In genomic region chr3:141393151-141394076, GRCh38 we compare ENCODE assay signal across 11 cellular contexts. TPM values are rescaled to one million over a fixed set of nuclear protein-coding genes. Genes with fewer than 3 reads are reported as not detected.
DNase-seq lines count a peak whose midpoint lies in the region; ATAC-seq and TF ChIP-seq lines count a peak whose summit lies in the region.
"Had no signal": no experiment of that assay in that cellular context is flagged by ENCODE, and none has a peak within 500 bp of the region (broad histone marks: within the 10 kb centered on the region; RNA-seq: fewer than 3 reads in every experiment).

No MANE protein-coding gene starts in this region.

- no peak for ATAC-seq in GM18517 (IDR thresholded peaks at IDR 0.05; ENCODE audit: unreplicated experiment)
- ATAC-seq: activated CD8-positive, alpha-beta T cell treated with anti-CD3 and anti-CD28 coated beads for 36 hours; mucosa of descending colon had no signal

- peaks cover 16% of the 10 kb centered on the region for H3K4me1 ChIP-seq in ovary (ENCODE audit: insufficient read depth)
- no peaks in the 10 kb centered on the region for H3K4me1 ChIP-seq in CD8-positive, alpha-beta memory T cell (ENCODE audit: insufficient read depth, low read length)

- TF ChIP-seq POLR2A in ovary (IDR thresholded peaks at IDR 0.05): no peak

- CTCF ChIA-PET in CD8-positive, alpha-beta memory T cell (lab: Charles Lee): no interaction called here

- H3K27me3 ChIP-seq in ovary: no peaks in the 10 kb centered on the region
- no peaks in the 10 kb centered on the region for H3K27me3 ChIP-seq in CD8-positive, alpha-beta memory T cell (ENCODE audit: insufficient read depth, low read length, poor library complexity, severe bottlenecking)

- TF ChIP-seq EP300 in ovary (IDR thresholded peaks at IDR 0.05): no peak

- H3K36me3 Mint-ChIP-seq in CD8-positive, alpha-beta memory T cell: peaks cover 1 to 17% (median 3%) of the 10 kb centered on the region in 3 donors

- no peak for TF ChIP-seq CTCF in ovary (IDR thresholded peaks at IDR 0.05)

- in situ Hi-C loops in Caki2 (cut with HindIII; ENCODE audit: low pct_unique_long_range_greater_than_20kb, low sequenced_read_pairs): no loop called here

- H3K9me3 Mint-ChIP-seq in CD8-positive, alpha-beta memory T cell: peaks cover 0 to 13% (median 5%) of the 10 kb centered on the region in 5 donors

- H3K27ac ChIP-seq in ovary: peak overlapping the region in 1 of 2 donors; percentile 73
- no peak overlapping the region for H3K27ac ChIP-seq in CD8-positive, alpha-beta memory T cell (ENCODE audit: low read depth, low read length)

- peaks cover 0 to 4% of the 10 kb centered on the region in 2 donors for H3K27me3 Mint-ChIP-seq in CD8-positive, alpha-beta memory T cell
- H3K27me3 Mint-ChIP-seq: activated CD8-positive, alpha-beta T cell treated with anti-CD3 and anti-CD28 coated beads for 36 hours had no signal

- H3K4me3 Mint-ChIP-seq in CD8-positive, alpha-beta memory T cell: no peak overlapping the region
- H3K4me3 Mint-ChIP-seq: activated CD8-positive, alpha-beta T cell treated with anti-CD3 and anti-CD28 coated beads for 36 hours had no signal

- H3K9me3 ChIP-seq in ovary: no peaks in the 10 kb centered on the region
- no peaks in the 10 kb centered on the region for H3K9me3 ChIP-seq in CD8-positive, alpha-beta memory T cell (ENCODE audit: low read length)

- 73 to 74% (median 74%) methylated on average over 13 of the region's 13 CpGs for WGBS in ovary, 3 donors

- no peak overlapping the region for H3K27ac Mint-ChIP-seq in CD8-positive, alpha-beta memory T cell
- H3K27ac Mint-ChIP-seq: activated CD8-positive, alpha-beta T cell treated with anti-CD3 and anti-CD28 coated beads for 36 hours had no signal

- H3K36me3 ChIP-seq in ovary: no peaks in the 10 kb centered on the region
- no peaks in the 10 kb centered on the region for H3K36me3 ChIP-seq in CD8-positive, alpha-beta memory T cell (ENCODE audit: insufficient read depth, low read length)

- intact Hi-C loops in ovary (cut with DNase I): no loop called here

- DNase-seq in Caki2 (ENCODE audit: low read depth) (peak; percentile 14), NCI-H526 (lab: John Stamatoyannopoulos, UW) (peak; percentile 39 to 65), epidermal melanocyte (ENCODE audit: insufficient read length, low spot score) (peak; percentile 51), ovary (peak; percentile 67 to 79 (median 69)), NAMALWA (ENCODE audit: low spot score) (no peak), NCI-H226 (no peak)
- no peak for DNase-seq in CD8-positive, alpha-beta memory T cell
- DNase-seq: activated CD8-positive, alpha-beta T cell treated with anti-CD3 and anti-CD28 coated beads for 36 hours; DMS79 treated with DMSO at 0.1 percent for 48 hours; mucosa of descending colon had no signal

- peaks cover 13 to 22% (median 19%) of the 10 kb centered on the region in 3 donors for H3K4me1 Mint-ChIP-seq in CD8-positive, alpha-beta memory T cell

- POLR2A ChIA-PET in CD8-positive, alpha-beta memory T cell (lab: Charles Lee): interaction anchor here (0.6 kb wide), 2 partner anchors 29 to 472 kb away, joined by 4 to 6 read pairs; no protein-coding TSS in a partner anchor

- H3K4me3 ChIP-seq in ovary: no peak overlapping the region
- no peak overlapping the region for H3K4me3 ChIP-seq in CD8-positive, alpha-beta memory T cell (ENCODE audit: low read length)
- H3K4me3 ChIP-seq: mucosa of descending colon had no signal

RNA-seq across cellular contexts. Expression of gene ZBTB38, which starts 25.1 kb away (rescaled TPM):
- 23.6 and 38.7 TPM in 2 replicates for total RNA-seq in Caki2 (2014; rRNA removed; shearing (Covaris generic); ENCODE audit: low replicate concordance)
- 100 to 1,000 TPM in 2 of 7 donors, 10 to 100 TPM in 5; 77.5 to 125 (median 84.4) TPM for total RNA-seq in ovary
- polyA plus RNA-seq in ovary: 10 to 100 TPM; 23.2 to 43.0 TPM
- total RNA-seq in CD8-positive, alpha-beta memory T cell: 10 to 100 TPM; 78.6 to 87.1 TPM
- polyA plus RNA-seq in CD8-positive, alpha-beta memory T cell: 115 TPM

Comparison
In these comparisons a context has a peak if more than half of its experiments do, and no peak if none do; other contexts are left out.
1. DNase-seq: peak in Caki2 (single experiment), NCI-H526 (2 of 2), epidermal melanocyte (single experiment) and ovary (5 of 5); none in CD8-positive, alpha-beta memory T cell (0 of 5), NAMALWA (single experiment) and NCI-H226 (single experiment).